ENCODE assay signal across 25 cellular contexts in the genomic region with DNA sequence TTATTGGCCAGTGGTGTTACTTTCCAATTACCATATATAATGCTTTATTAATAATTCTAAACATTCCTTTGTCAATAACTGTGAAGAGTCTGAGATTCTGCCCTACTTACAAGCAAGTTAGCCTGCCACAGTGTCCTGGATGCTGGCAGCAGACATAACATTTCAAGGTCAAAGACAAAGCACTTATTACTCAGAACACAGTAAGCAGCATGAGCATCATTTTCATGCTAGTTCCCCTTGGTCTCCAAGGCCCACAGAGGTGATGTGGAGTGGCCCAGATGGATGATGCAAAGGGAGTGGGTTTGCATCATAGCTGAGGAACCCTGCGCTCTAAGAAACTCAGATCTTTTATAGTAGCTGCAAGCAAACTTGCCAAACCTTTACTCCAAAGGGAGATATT.
"Had no signal": no experiment of that assay in that cellular context is flagged by ENCODE, and none has a peak within 500 bp of the region (broad histone marks: within the 10 kb centered on the region; RNA-seq: fewer than 3 reads in every experiment).

No MANE protein-coding gene starts in this region.

- H3K27ac Mint-ChIP-seq: activated CD8-positive, alpha-beta memory T cell treated with anti-CD3 and anti-CD28 coated beads, Interleukin-2, amount 10 ng/mL, durations not matched to agents 7 days and 5 days; activated naive CD4-positive, alpha-beta T cell treated with anti-CD3 and anti-CD28 coated beads, Interleukin-2, amount 50 U/mL, for 24 hours; activated T-cell treated with anti-CD3 and anti-CD28 coated beads, Interleukin-2, amount 50 U/mL, for 24 hours; activated T-helper 1 cell treated with anti-CD3 and anti-CD28 coated beads, Interleukin-12 subunit alpha, Interleukin-12 subunit beta, Interleukin-2, Interleukin-4 antibody, amounts not matched to agents 30 ng/mL and 10 ng/mL and 1 ng/mL, durations not matched to agents 14 hours and 24 hours and 36 hours; brain had no signal

- DNase-seq: activated CD4-positive, alpha-beta T cell treated with anti-CD3 and anti-CD28 coated beads for 48 hours; activated CD4-positive, alpha-beta T cell treated with anti-CD3 and anti-CD28 coated beads, Interleukin-2, amount 50 U/mL, for 48 hours; activated CD8-positive, alpha-beta memory T cell treated with anti-CD3 and anti-CD28 coated beads, Interleukin-2, amount 10 ng/mL, durations not matched to agents 7 days and 5 days; activated effector memory CD4-positive, alpha-beta T cell treated with Interleukin-2 at 50 U/mL for 16 hours; activated naive CD4-positive, alpha-beta T cell; activated T-cell treated with anti-CD3 and anti-CD28 coated beads, Interleukin-2, amount 50 U/mL, for 24 hours; amygdala; NCI-H1092; NCI-H1417; NCI-H1694; NCI-H2029; NCI-H510A treated with DMSO at 0.1 percent for 48 hours; NCI-H69; NK-92 treated with Interleukin-12 subunit alpha and Interleukin-12 subunit beta, amount 100 ng/mL, for 24 hours; OCI-M1; Peyer's patch; Right ventricle myocardium superior; SJCRH30; SK-N-SH; T-helper 1 cell had no signal

- ATAC-seq: activated CD4-positive, CD25-positive, alpha-beta regulatory T cell treated with anti-CD3 and anti-CD28 coated beads, Interleukin-2, amount 50 U/mL, for 24 hours; activated CD8-positive, alpha-beta memory T cell treated with anti-CD3 and anti-CD28 coated beads, Interleukin-2, amount 10 ng/mL, durations not matched to agents 7 days and 5 days had no signal

- H3K27me3 Mint-ChIP-seq: activated CD8-positive, alpha-beta memory T cell treated with anti-CD3 and anti-CD28 coated beads, Interleukin-2, amount 10 ng/mL, durations not matched to agents 7 days and 5 days; activated naive CD4-positive, alpha-beta T cell treated with anti-CD3 and anti-CD28 coated beads, Interleukin-2, amount 50 U/mL, for 24 hours; activated T-cell treated with anti-CD3 and anti-CD28 coated beads, Interleukin-2, amount 50 U/mL, for 24 hours; brain; central memory CD8-positive, alpha-beta T cell had no signal

- H3K9me3 Mint-ChIP-seq: central memory CD8-positive, alpha-beta T cell had no signal

- H3K4me3 Mint-ChIP-seq: activated CD8-positive, alpha-beta memory T cell treated with anti-CD3 and anti-CD28 coated beads, Interleukin-2, amount 10 ng/mL, durations not matched to agents 7 days and 5 days; activated naive CD4-positive, alpha-beta T cell treated with anti-CD3 and anti-CD28 coated beads, Interleukin-2, amount 50 U/mL, for 24 hours; activated T-cell treated with anti-CD3 and anti-CD28 coated beads, Interleukin-2, amount 50 U/mL, for 24 hours; activated T-helper 1 cell treated with anti-CD3 and anti-CD28 coated beads, Interleukin-12 subunit alpha, Interleukin-12 subunit beta, Interleukin-2, Interleukin-4 antibody, amounts not matched to agents 30 ng/mL and 10 ng/mL and 1 ng/mL, durations not matched to agents 14 hours and 24 hours and 36 hours; brain; central memory CD8-positive, alpha-beta T cell had no signal

- H3K4me1 Mint-ChIP-seq: activated CD8-positive, alpha-beta memory T cell treated with anti-CD3 and anti-CD28 coated beads, Interleukin-2, amount 10 ng/mL, durations not matched to agents 7 days and 5 days; activated naive CD4-positive, alpha-beta T cell treated with anti-CD3 and anti-CD28 coated beads, Interleukin-2, amount 50 U/mL, for 24 hours; brain had no signal
